8 cellular contexts compared by ENCODE assay signal in the genomic region with DNA sequence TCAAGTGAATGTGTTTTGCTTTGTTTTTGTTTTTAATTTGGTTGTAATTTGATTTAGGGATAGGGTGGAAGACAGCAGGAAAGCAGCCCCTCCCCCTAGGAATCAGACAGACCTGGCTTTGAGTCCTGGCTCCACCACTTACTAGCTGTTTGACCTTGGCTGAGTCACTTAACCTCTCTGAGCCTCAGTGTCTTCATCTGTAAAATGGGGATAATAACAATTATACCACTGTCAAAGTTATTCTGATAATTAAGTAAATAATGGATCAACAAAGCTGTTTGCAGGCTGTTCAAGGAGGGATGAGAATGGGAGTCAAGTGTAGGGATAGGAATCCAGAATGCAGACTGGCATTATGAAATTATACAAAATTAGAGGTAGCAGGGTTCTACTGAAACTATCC. TPM values are rescaled to one million over a fixed set of nuclear protein-coding genes. Genes with fewer than 3 reads are reported as not detected.
DNase-seq lines count a peak whose midpoint lies in the region; ATAC-seq and TF ChIP-seq lines count a peak whose summit lies in the region.
"Had no signal": no experiment of that assay in that cellular context is flagged by ENCODE, and none has a peak within 500 bp of the region (broad histone marks: within the 10 kb centered on the region; RNA-seq: fewer than 3 reads in every experiment).

No MANE protein-coding gene starts in this region.

- H3K4me1 Mint-ChIP-seq in activated T-helper 2 cell treated with anti-CD3 and anti-CD28 coated beads, Interferon-gamma antibody, Interleukin-2, Interleukin-4, amounts not matched to agents 10 μg/mL and 5 μg/mL and 100 μg/mL, durations not matched to agents 14 hours and 24 hours and 36 hours (ENCODE audit: low read depth): peaks cover 16% of the 10 kb centered on the region
- peaks cover 17% of the 10 kb centered on the region for H3K4me1 Mint-ChIP-seq in stimulated activated naive CD8-positive, alpha-beta T cell treated with anti-CD3 and anti-CD28 coated beads, Interleukin-15, amount 100 ng/mL, for 72 hours

- H3K27ac ChIP-seq in HL-60 (replicated peaks) (peak overlapping the region; percentile 99), iPS-20b (ENCODE audit: low read length) (peak overlapping the region; percentile 31)

- H3K4me1 ChIP-seq in iPS-20b (ENCODE audit: insufficient read depth, low read length): peaks cover 5% of the 10 kb centered on the region; the same call in 1 of the 2 replicates

- peaks cover 14% of the 10 kb centered on the region for H3K36me3 Mint-ChIP-seq in activated T-helper 2 cell treated with anti-CD3 and anti-CD28 coated beads, Interferon-gamma antibody, Interleukin-2, Interleukin-4, amounts not matched to agents 10 μg/mL and 5 μg/mL and 100 μg/mL, durations not matched to agents 14 hours and 24 hours and 36 hours (ENCODE audit: low read depth)

- H3K36me3 ChIP-seq in iPS-20b (ENCODE audit: insufficient read depth, low read depth, low read length): peaks cover 10% of the 10 kb centered on the region

- no peaks in the 10 kb centered on the region for H3K27me3 ChIP-seq in HL-60 (ENCODE audit: insufficient read depth, poor library complexity, severe bottlenecking)
- H3K27me3 ChIP-seq in iPS-20b (ENCODE audit: insufficient read depth, low read length): peaks cover 24% of the 10 kb centered on the region

- no peak for ATAC-seq in stimulated activated naive CD8-positive, alpha-beta T cell treated with anti-CD3 and anti-CD28 coated beads, Interleukin-15, amount 100 ng/mL, for 72 hours

- H3K27ac Mint-ChIP-seq in activated T-helper 2 cell treated with anti-CD3 and anti-CD28 coated beads, Interferon-gamma antibody, Interleukin-2, Interleukin-4, amounts not matched to agents 10 μg/mL and 5 μg/mL and 100 μg/mL, durations not matched to agents 14 hours and 24 hours and 36 hours: peak overlapping the region; percentile 98
- peak overlapping the region; percentile 29 to 100 for H3K27ac Mint-ChIP-seq in stimulated activated naive CD8-positive, alpha-beta T cell treated with anti-CD3 and anti-CD28 coated beads, Interleukin-15, amount 100 ng/mL, for 72 hours

- H3K4me3 ChIP-seq in HL-60 (replicated peaks; ENCODE audit: insufficient read depth, low read length) (peak overlapping the region; percentile 51), iPS-20b (ENCODE audit: low read length) (peak overlapping the region; percentile 91)

- intact Hi-C loops in activated T-helper 2 cell treated with anti-CD3 and anti-CD28 coated beads, Interferon-gamma antibody, Interleukin-2, Interleukin-4, amounts not matched to agents 10 μg/mL and 5 μg/mL and 100 μg/mL, durations not matched to agents 14 hours and 24 hours and 36 hours (cut with micrococcal nuclease): no loop called here

- TF ChIP-seq CTCF in HL-60 (IDR thresholded peaks at IDR 0.05; ENCODE audit: insufficient read depth, low read length): no peak

- no peaks in the 10 kb centered on the region for H3K9me3 Mint-ChIP-seq in activated T-helper 2 cell treated with anti-CD3 and anti-CD28 coated beads, Interferon-gamma antibody, Interleukin-2, Interleukin-4, amounts not matched to agents 10 μg/mL and 5 μg/mL and 100 μg/mL, durations not matched to agents 14 hours and 24 hours and 36 hours
- peaks cover 0 to 6% of the 10 kb centered on the region in 2 donors for H3K9me3 Mint-ChIP-seq in stimulated activated naive CD8-positive, alpha-beta T cell treated with anti-CD3 and anti-CD28 coated beads, Interleukin-15, amount 100 ng/mL, for 72 hours

- H3K27me3 Mint-ChIP-seq in activated T-helper 2 cell treated with anti-CD3 and anti-CD28 coated beads, Interferon-gamma antibody, Interleukin-2, Interleukin-4, amounts not matched to agents 10 μg/mL and 5 μg/mL and 100 μg/mL, durations not matched to agents 14 hours and 24 hours and 36 hours (ENCODE audit: low read depth): no peaks in the 10 kb centered on the region
- no peaks in the 10 kb centered on the region for H3K27me3 Mint-ChIP-seq in stimulated activated naive CD8-positive, alpha-beta T cell treated with anti-CD3 and anti-CD28 coated beads, Interleukin-15, amount 100 ng/mL, for 72 hours

- peak overlapping the region; percentile 99 for H3K9ac ChIP-seq in iPS-20b (ENCODE audit: low read depth, low read length)

- H3K4me3 Mint-ChIP-seq in activated T-helper 2 cell treated with anti-CD3 and anti-CD28 coated beads, Interferon-gamma antibody, Interleukin-2, Interleukin-4, amounts not matched to agents 10 μg/mL and 5 μg/mL and 100 μg/mL, durations not matched to agents 14 hours and 24 hours and 36 hours (ENCODE audit: low read depth): peak overlapping the region; percentile 89
- H3K4me3 Mint-ChIP-seq in stimulated activated naive CD8-positive, alpha-beta T cell treated with anti-CD3 and anti-CD28 coated beads, Interleukin-15, amount 100 ng/mL, for 72 hours: peak overlapping the region; percentile 88 to 96

- DNase-seq in HL-60 (ENCODE audit: low read depth in 1 of 2, low spot score in 1 of 2) (no peak), nucleus accumbens (lab: John Stamatoyannopoulos, UW) (no peak), SKM-1 (lab: John Stamatoyannopoulos, UW; ENCODE audit: unreplicated experiment) (no peak)
- DNase-seq in activated T-helper 2 cell treated with anti-CD3 and anti-CD28 coated beads, Interferon-gamma antibody, Interleukin-2, Interleukin-4, amounts not matched to agents 10 μg/mL and 5 μg/mL and 100 μg/mL, durations not matched to agents 14 hours and 24 hours and 36 hours (ENCODE audit: low spot score): no peak
- DNase-seq in stimulated activated naive CD8-positive, alpha-beta T cell treated with anti-CD3 and anti-CD28 coated beads, Interleukin-15, amount 100 ng/mL, for 72 hours: no peak
- no peak for DNase-seq in activated CD4-positive, CD25-positive, alpha-beta regulatory T cell (lab: John Stamatoyannopoulos, UW)

- H3K9me3 ChIP-seq in iPS-20b (ENCODE audit: insufficient read depth, low read depth, low read length): no peaks in the 10 kb centered on the region

RNA-seq across cellular contexts. Expression of a gene that starts 1.2 kb away (rescaled TPM):
- total RNA-seq in activated T-helper 2 cell treated with anti-CD3 and anti-CD28 coated beads, Interferon-gamma antibody, Interleukin-2, Interleukin-4, amounts not matched to agents 10 μg/mL and 5 μg/mL and 100 μg/mL, durations not matched to agents 14 hours and 24 hours and 36 hours: 61.6 and 67.9 TPM in 2 replicates

RNA-seq across cellular contexts. Expression of a gene that starts 5.6 kb away (rescaled TPM):
- total RNA-seq in activated T-helper 2 cell treated with anti-CD3 and anti-CD28 coated beads, Interferon-gamma antibody, Interleukin-2, Interleukin-4, amounts not matched to agents 10 μg/mL and 5 μg/mL and 100 μg/mL, durations not matched to agents 14 hours and 24 hours and 36 hours: 0.18 TPM in 1 of 2 replicates, not detected in the other
- total RNA-seq: renal cortical epithelial cell had no signal

RNA-seq across cellular contexts. Expression of a gene that starts 8.2 kb away (rescaled TPM):
- total RNA-seq in activated T-helper 2 cell treated with anti-CD3 and anti-CD28 coated beads, Interferon-gamma antibody, Interleukin-2, Interleukin-4, amounts not matched to agents 10 μg/mL and 5 μg/mL and 100 μg/mL, durations not matched to agents 14 hours and 24 hours and 36 hours: 95.1 and 100 TPM in 2 replicates

RNA-seq across cellular contexts. Expression of a gene that starts 24.2 kb away (rescaled TPM):
- 0.18 and 0.51 TPM in 2 replicates for total RNA-seq in activated T-helper 2 cell treated with anti-CD3 and anti-CD28 coated beads, Interferon-gamma antibody, Interleukin-2, Interleukin-4, amounts not matched to agents 10 μg/mL and 5 μg/mL and 100 μg/mL, durations not matched to agents 14 hours and 24 hours and 36 hours

RNA-seq across cellular contexts. Expression of a gene that starts 30.6 kb away (rescaled TPM):
- 7.9 and 9.2 TPM in 2 replicates for total RNA-seq in activated T-helper 2 cell treated with anti-CD3 and anti-CD28 coated beads, Interferon-gamma antibody, Interleukin-2, Interleukin-4, amounts not matched to agents 10 μg/mL and 5 μg/mL and 100 μg/mL, durations not matched to agents 14 hours and 24 hours and 36 hours
